In genomic region chr11:7513210-7514098, GRCh38 we compare ENCODE assay signal across 8 cellular contexts. TPM values are rescaled to one million over a fixed set of nuclear protein-coding genes. Genes with fewer than 3 reads are reported as not detected.
DNase-seq lines count a peak whose midpoint lies in the region; ATAC-seq, FAIRE-seq and TF ChIP-seq lines count a peak whose summit lies in the region.

PPFIBP2 (plus strand) TSS chr11:7513999; CDS start chr11:7549476, 35,477 bp downstream.

- H3K4me3 ChIP-seq in A549 (peak within 1 kb of the TSS; percentile 76), liver (ENCODE audit: low read depth in 1 of 3, low read length in 3 of 3) (peak within 1 kb of the TSS; percentile 77 to 88 (median 87))

- peak within 1 kb of the TSS; percentile 89 for H3K4me2 ChIP-seq in A549

- TF ChIP-seq RAD21 in A549 (conservative IDR thresholded peaks at IDR 0.05 in 1 of 2, IDR thresholded peaks at IDR 0.05 in 1 of 2) (peak; percentile 71 to 79), liver (IDR thresholded peaks at IDR 0.05) (peak; percentile 83 to 90)

- H3K9me3 ChIP-seq in A549: no peaks in the 10 kb centered on the region
- no peaks in the 10 kb centered on the region for H3K9me3 ChIP-seq in liver (ENCODE audit: control insufficient read depth in 4 of 4, low read length in 3 of 4)

- H3K4me1 ChIP-seq in A549 (0 out of 3 replicates have a peak, but pooled peaks cover 6% of the 10 kb centered on the region), liver (ENCODE audit: control insufficient read depth in 4 of 4, insufficient read depth in 4 of 4, low read length in 3 of 4) (peaks cover 13 to 48% (median 37%) of the 10 kb centered on the region in 4 donors)

- H3K27me3 ChIP-seq in liver (ENCODE audit: control insufficient read depth in 4 of 4, insufficient read depth in 4 of 4, low read length in 3 of 4): no peaks in the 10 kb centered on the region

- H3K27ac ChIP-seq in A549 (peak within 1 kb of the TSS; percentile 75 to 92), liver (ENCODE audit: low read depth in 1 of 2, low read length in 2 of 2) (peak within 1 kb of the TSS; percentile 82 to 87)

- peaks cover 55% of the 10 kb centered on the region for H3K4me1 Mint-ChIP-seq in activated CD4-positive, alpha-beta T cell treated with anti-CD3 and anti-CD28 coated beads, Interleukin-2, amount 10 ng/mL, durations not matched to agents 7 days and 5 days
- peaks cover 23% of the 10 kb centered on the region for H3K4me1 Mint-ChIP-seq in dendritic cell treated with granulocyte-macrophage colony-stimulating factor and Interleukin-4, amounts not matched to agents 40 ng/mL and 50 ng/mL, for 4 days (ENCODE audit: low read depth)

- H3K4me3 Mint-ChIP-seq in activated CD4-positive, alpha-beta T cell treated with anti-CD3 and anti-CD28 coated beads, Interleukin-2, amount 10 ng/mL, durations not matched to agents 7 days and 5 days: peak within 1 kb of the TSS; percentile 90
- H3K4me3 Mint-ChIP-seq in dendritic cell treated with granulocyte-macrophage colony-stimulating factor and Interleukin-4, amounts not matched to agents 40 ng/mL and 50 ng/mL, for 4 days: peak within 1 kb of the TSS; percentile 86

- TF ChIP-seq POLR2A in A549 (IDR thresholded peaks at IDR 0.05; ENCODE audit: low read length): no peak

- peak within 1 kb of the TSS; percentile 91 for H3K27ac Mint-ChIP-seq in activated CD4-positive, alpha-beta T cell treated with anti-CD3 and anti-CD28 coated beads, Interleukin-2, amount 10 ng/mL, durations not matched to agents 7 days and 5 days
- no peak within 1 kb of the TSS for H3K27ac Mint-ChIP-seq in dendritic cell treated with granulocyte-macrophage colony-stimulating factor and Interleukin-4, amounts not matched to agents 40 ng/mL and 50 ng/mL, for 4 days

- H3K27me3 Mint-ChIP-seq in activated CD4-positive, alpha-beta T cell treated with anti-CD3 and anti-CD28 coated beads, Interleukin-2, amount 10 ng/mL, durations not matched to agents 7 days and 5 days: peaks cover 13% of the 10 kb centered on the region
- H3K27me3 Mint-ChIP-seq in dendritic cell treated with granulocyte-macrophage colony-stimulating factor and Interleukin-4, amounts not matched to agents 40 ng/mL and 50 ng/mL, for 4 days: no peaks in the 10 kb centered on the region

- FAIRE-seq in A549 (lab: Jason Lieb, UNC): no peak

- H3K36me3 Mint-ChIP-seq in activated CD4-positive, alpha-beta T cell treated with anti-CD3 and anti-CD28 coated beads, Interleukin-2, amount 10 ng/mL, durations not matched to agents 7 days and 5 days (ENCODE audit: low read depth): peaks cover 18% of the 10 kb centered on the region
- H3K36me3 Mint-ChIP-seq in dendritic cell treated with granulocyte-macrophage colony-stimulating factor and Interleukin-4, amounts not matched to agents 40 ng/mL and 50 ng/mL, for 4 days (ENCODE audit: low read depth): peaks cover 27% of the 10 kb centered on the region

- TF ChIP-seq EP300 in A549 (IDR thresholded peaks at IDR 0.05): no peak

- CTCF ChIA-PET in A549 (lab: Yijun Ruan, JAX): interaction anchor here (0.6 to 6.1 kb wide), 38 partner anchors 10 to 478 kb away, joined by 3 to 76 read pairs (median 4); partner anchors contain the start of gene OLFML1
- CTCF ChIA-PET in activated CD4-positive, alpha-beta T cell treated with anti-CD3 and anti-CD28 coated beads, Interleukin-2, amount 10 ng/mL, durations not matched to agents 7 days and 5 days (lab: Charles Lee): interaction anchor here (0.7 to 2.1 kb wide), 10 partner anchors 9 to 982 kb away, joined by 3 to 12 read pairs (median 6); no protein-coding TSS in a partner anchor

- no peaks in the 10 kb centered on the region for H3K36me3 ChIP-seq in liver (ENCODE audit: control insufficient read depth in 4 of 4, insufficient read depth in 3 of 4, low read depth in 1 of 4, low read length in 3 of 4)

- DNase-seq in A549 (ENCODE audit: low read depth in 1 of 2, low spot score in 1 of 2) (peak; percentile 73 to 90), NCI-H226 (peak; percentile 63)
- DNase-seq in activated CD4-positive, alpha-beta T cell treated with anti-CD3 and anti-CD28 coated beads, Interleukin-2, amount 10 ng/mL, durations not matched to agents 7 days and 5 days: peak; percentile 80
- peak; percentile 85 for DNase-seq in stimulated activated CD4-positive, alpha-beta T cell treated with anti-CD3 and anti-CD28 coated beads, Interleukin-4, amount 100 ng/mL, for 1 hour

- intact Hi-C loops in dendritic cell treated with granulocyte-macrophage colony-stimulating factor and Interleukin-4, amounts not matched to agents 40 ng/mL and 50 ng/mL, for 4 days (cut with micrococcal nuclease): loop anchor here (1.0 to 5.0 kb wide), 2 partner anchors 10 to 39 kb away; no protein-coding TSS in a partner anchor

- POLR2A ChIA-PET in A549 (lab: Yijun Ruan, JAX): no interaction called here
- POLR2A ChIA-PET in activated CD4-positive, alpha-beta T cell treated with anti-CD3 and anti-CD28 coated beads, Interleukin-2, amount 10 ng/mL, durations not matched to agents 7 days and 5 days (lab: Charles Lee): interaction anchor here (1.0 kb wide), 1 partner anchor 8 kb away, joined by 3 read pairs; no protein-coding TSS in a partner anchor

- H3K9ac ChIP-seq in liver (ENCODE audit: low read depth in 1 of 2, low read length in 2 of 2): peak within 1 kb of the TSS; percentile 79 to 87

- TF ChIP-seq CTCF in A549 (IDR thresholded peaks at IDR 0.05) (peak; percentile 90), liver (IDR thresholded peaks at IDR 0.05; ENCODE audit: low read depth, low read length, missing input control) (peak; percentile 53)

- WGBS in A549 (ENCODE audit: missing lambda C conversion rate): under 1% methylated on average over 25 of the region's 80 CpGs
- WGBS in liver: under 1% methylated on average over 80 of the region's 80 CpGs

- H3K9me3 Mint-ChIP-seq in activated CD4-positive, alpha-beta T cell treated with anti-CD3 and anti-CD28 coated beads, Interleukin-2, amount 10 ng/mL, durations not matched to agents 7 days and 5 days: no peaks in the 10 kb centered on the region
- H3K9me3 Mint-ChIP-seq in dendritic cell treated with granulocyte-macrophage colony-stimulating factor and Interleukin-4, amounts not matched to agents 40 ng/mL and 50 ng/mL, for 4 days: no peaks in the 10 kb centered on the region

- ATAC-seq in A549: peak; percentile 92 to 96
- peak; percentile 34 for ATAC-seq in GM18508 (IDR thresholded peaks at IDR 0.05; ENCODE audit: insufficient read depth, unreplicated experiment)
- ATAC-seq in HG02973 (IDR thresholded peaks at IDR 0.05; ENCODE audit: unreplicated experiment): peak; percentile 62

TF ChIP-seq in A549, 52 proteins besides CTCF, POLR2A, EP300 and RAD21:
- no peak for TF ChIP-seq ZSCAN20 (CRISPR knock-in tag; IDR thresholded peaks at IDR 0.05)
- TF ChIP-seq USF2 (IDR thresholded peaks at IDR 0.05): peak; percentile 89
- no peak for TF ChIP-seq RFX5 (IDR thresholded peaks at IDR 0.05)
- TF ChIP-seq JUN (IDR thresholded peaks at IDR 0.05): 0 out of 5 replicates have a peak, but pooled peaks of 1 of the 2 experiments have one; percentile 17
- TF ChIP-seq SMC3 (IDR thresholded peaks at IDR 0.05): peak; percentile 87
- TF ChIP-seq PHF8 (IDR thresholded peaks at IDR 0.05; ENCODE audit: borderline replicate concordance, low read depth): peak; percentile 61; the same call in 1 of the 2 replicates
- TF ChIP-seq MAX (IDR thresholded peaks at IDR 0.05): peak; percentile 65
- TF ChIP-seq NPAS2 (CRISPR knock-in tag; IDR thresholded peaks at IDR 0.05; ENCODE audit: borderline replicate concordance): 0 out of 2 replicates have a peak, but pooled peaks have one; percentile 8
TF ChIP-seq in A549: peak in this region for 6.

TF ChIP-seq in liver, 16 proteins besides CTCF, POLR2A, EP300 and RAD21 (continues in another document):
- TF ChIP-seq HNF4A (conservative IDR thresholded peaks at IDR 0.05) (peak; percentile 28 to 46), NR2F2 (IDR thresholded peaks at IDR 0.05) (no peak), HNF4G (IDR thresholded peaks at IDR 0.05) (no peak), REST (IDR thresholded peaks at IDR 0.05) (peak; percentile 31), MAX (IDR thresholded peaks at IDR 0.05) (no peak), EGR1 (IDR thresholded peaks at IDR 0.05; ENCODE audit: low read depth in 2 of 2) (no peak)

RNA-seq across cellular contexts. Expression of gene PPFIBP2, which starts in this region (rescaled TPM):
- polyA plus RNA-seq in A549 (2011; rRNA removed): 32.5 and 58.4 TPM in 2 replicates
- 12.3 and 14.3 TPM in 2 replicates for polyA plus RNA-seq in A549 (2012; cell fraction: cytosol; rRNA removed)
- polyA plus RNA-seq in A549 (2012; cell fraction: nucleus; rRNA removed): 30.6 and 40.6 TPM in 2 replicates
- polyA plus RNA-seq in A549 (2017; fragmentation: RNase III; extraction: RNeasy Plus Mini Kit Qiagen cat#74134 plus additional on column Dnase treatment): 12.1 to 16.2 TPM (median 13.4 TPM) in 3 replicates
- polyA minus RNA-seq in A549 (2011; rRNA and poly(A)+ RNA removed): 55.9 and 77.1 TPM in 2 replicates
- 10 to 100 TPM; 33.1 to 34.7 TPM for total RNA-seq in activated CD4-positive, alpha-beta T cell treated with anti-CD3 and anti-CD28 coated beads, Interleukin-2, amount 10 ng/mL, durations not matched to agents 7 days and 5 days
- total RNA-seq in liver: 10 to 100 TPM; 23.1 to 80.0 TPM
- 10 to 100 TPM; 19.6 to 23.3 TPM for polyA plus RNA-seq in liver

Comparison
In these comparisons a context has a peak if more than half of its experiments do, and no peak if none do; other contexts are left out.
1. Peak in every context shown above with its lines: DNase-seq, ATAC-seq, H3K4me3 ChIP-seq and H3K27ac ChIP-seq.
2. ATAC-seq: peak in every context shown above with its lines; median percentile 94 in A549; 62 in HG02973; 34 in GM18508.